Comparison of ENCODE assay signal across 8 cellular contexts in genomic region chr14:54901380-54902142, GRCh38. TPM values are rescaled to one million over a fixed set of nuclear protein-coding genes. Genes with fewer than 3 reads are reported as not detected.
A peak's percentile ranks its signal among the peaks of the same experiment; 100 is the strongest.
DNase-seq lines count a peak whose midpoint lies in the region; ATAC-seq lines count a peak whose summit lies in the region.

No MANE protein-coding gene starts in this region.

- no peaks in the 10 kb centered on the region for H3K36me3 ChIP-seq in iPS-18a (ENCODE audit: control insufficient read depth, low read depth, low read length)

- peak overlapping the region; percentile 59 for H3K27ac Mint-ChIP-seq in activated naive CD4-positive, alpha-beta T cell treated with anti-CD3 and anti-CD28 coated beads, Interleukin-2, amount 50 U/mL, for 24 hours
- H3K27ac Mint-ChIP-seq in stimulated activated memory B cell treated with anti-CD40 and anti-IgM and Interleukin-4, amounts not matched to agents 10 μg/mL and 1 μg/mL and 100 μg/mL, for 72 hours = peak overlapping the region; percentile 78

- no peaks in the 10 kb centered on the region for H3K27me3 Mint-ChIP-seq in activated naive CD4-positive, alpha-beta T cell treated with anti-CD3 and anti-CD28 coated beads, Interleukin-2, amount 50 U/mL, for 24 hours
- H3K27me3 Mint-ChIP-seq in stimulated activated memory B cell treated with anti-CD40 and anti-IgM and Interleukin-4, amounts not matched to agents 10 μg/mL and 1 μg/mL and 100 μg/mL, for 72 hours = no peaks in the 10 kb centered on the region

- DNase-seq in COR-L47 (lab: John Stamatoyannopoulos, UW) = peak; percentile 62
- DNase-seq in HT-29 (ENCODE audit: low spot score) = peak; percentile 49
- DNase-seq in DMS153 (lab: John Stamatoyannopoulos, UW) = no peak
- no peak for DNase-seq in NCI-H1436 (lab: John Stamatoyannopoulos, UW)

- no peaks in the 10 kb centered on the region for H3K9me3 ChIP-seq in iPS-18a (ENCODE audit: control insufficient read depth, low read depth, low read length)

- H3K27ac ChIP-seq in iPS-18a (ENCODE audit: low read length) = no peak overlapping the region

- peaks cover 1% of the 10 kb centered on the region for H3K36me3 Mint-ChIP-seq in activated naive CD4-positive, alpha-beta T cell treated with anti-CD3 and anti-CD28 coated beads, Interleukin-2, amount 50 U/mL, for 24 hours
- H3K36me3 Mint-ChIP-seq in stimulated activated memory B cell treated with anti-CD40 and anti-IgM and Interleukin-4, amounts not matched to agents 10 μg/mL and 1 μg/mL and 100 μg/mL, for 72 hours = no peaks in the 10 kb centered on the region

- no peaks in the 10 kb centered on the region for H3K4me1 ChIP-seq in iPS-18a (ENCODE audit: control insufficient read depth, low read depth, low read length)

- ATAC-seq in stimulated activated memory B cell treated with anti-CD40 and anti-IgM and Interleukin-4, amounts not matched to agents 10 μg/mL and 1 μg/mL and 100 μg/mL, for 72 hours = no peak
- ATAC-seq in GM21360 (IDR thresholded peaks at IDR 0.05; ENCODE audit: unreplicated experiment) = no peak

- peaks cover 30% of the 10 kb centered on the region for H3K27me3 ChIP-seq in iPS-18a (ENCODE audit: control insufficient read depth, insufficient read depth, low read length)

- H3K9ac ChIP-seq in iPS-18a (ENCODE audit: low read length) = peak overlapping the region; percentile 48

- peak overlapping the region; percentile 70 for H3K4me3 ChIP-seq in iPS-18a (ENCODE audit: low read length)

- peaks cover 25% of the 10 kb centered on the region for H3K4me1 Mint-ChIP-seq in activated naive CD4-positive, alpha-beta T cell treated with anti-CD3 and anti-CD28 coated beads, Interleukin-2, amount 50 U/mL, for 24 hours
- peaks cover 11% of the 10 kb centered on the region for H3K4me1 Mint-ChIP-seq in stimulated activated memory B cell treated with anti-CD40 and anti-IgM and Interleukin-4, amounts not matched to agents 10 μg/mL and 1 μg/mL and 100 μg/mL, for 72 hours

- H3K4me3 Mint-ChIP-seq in activated naive CD4-positive, alpha-beta T cell treated with anti-CD3 and anti-CD28 coated beads, Interleukin-2, amount 50 U/mL, for 24 hours = peak overlapping the region; percentile 87
- H3K4me3 Mint-ChIP-seq in stimulated activated memory B cell treated with anti-CD40 and anti-IgM and Interleukin-4, amounts not matched to agents 10 μg/mL and 1 μg/mL and 100 μg/mL, for 72 hours = peak overlapping the region; percentile 90

- H3K9me3 Mint-ChIP-seq in activated naive CD4-positive, alpha-beta T cell treated with anti-CD3 and anti-CD28 coated beads, Interleukin-2, amount 50 U/mL, for 24 hours = no peaks in the 10 kb centered on the region
- H3K9me3 Mint-ChIP-seq in stimulated activated memory B cell treated with anti-CD40 and anti-IgM and Interleukin-4, amounts not matched to agents 10 μg/mL and 1 μg/mL and 100 μg/mL, for 72 hours = no peaks in the 10 kb centered on the region

RNA-seq across cellular contexts. Expression of gene GCH1, which starts 1.1 kb away (rescaled TPM):
- total RNA-seq in HT-29 (2014; rRNA removed; shearing (Covaris generic)) = 11.5 and 11.8 TPM in 2 replicates

Comparison
In these comparisons a context has a peak if more than half of its experiments do, and no peak if none do; other contexts are left out.
1. DNase-seq: peak in COR-L47 (single experiment) and HT-29 (single experiment); none in DMS153 (single experiment) and NCI-H1436 (single experiment).